ENCODE assay signal across 18 cellular contexts in the genomic region with DNA sequence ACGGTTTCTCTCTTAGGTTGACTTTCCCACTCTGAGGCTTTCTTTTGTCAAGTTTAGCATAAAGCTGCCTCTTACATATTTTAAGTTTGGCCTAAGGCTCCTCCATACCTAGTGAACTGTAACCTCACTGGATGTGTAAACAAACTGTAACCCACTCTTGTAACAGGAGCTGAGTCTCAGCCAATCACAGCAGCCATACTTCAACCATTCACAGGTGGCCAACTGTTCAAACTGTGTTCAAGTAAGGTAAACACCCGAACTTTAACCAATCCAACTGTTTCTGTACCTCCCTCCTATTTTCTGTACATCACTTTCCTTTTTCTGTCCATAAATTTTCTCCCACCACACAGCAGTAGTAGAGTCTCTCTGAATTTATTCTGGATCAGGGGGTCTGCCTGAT.
"Had no signal": no experiment of that assay in that cellular context is flagged by ENCODE, and none has a peak within 500 bp of the region (broad histone marks: within the 10 kb centered on the region; RNA-seq: fewer than 3 reads in every experiment).

No MANE protein-coding gene starts in this region.

- H3K27ac Mint-ChIP-seq: endodermal cell; naive thymus-derived CD4-positive, alpha-beta T cell had no signal

- H3K9me3 ChIP-seq: neutrophil, right atrium auricular region had no signal

- H3K4me3 Mint-ChIP-seq: endodermal cell; naive thymus-derived CD4-positive, alpha-beta T cell had no signal

- H3K27ac ChIP-seq: coronary artery, foreskin keratinocyte, neutrophil, right atrium auricular region had no signal

- H3K27me3 ChIP-seq: foreskin keratinocyte, right atrium auricular region had no signal

- H3K4me1 Mint-ChIP-seq: endodermal cell; naive thymus-derived CD4-positive, alpha-beta T cell had no signal

- H3K4me2 ChIP-seq: smooth muscle cell had no signal

- H3K4me1 ChIP-seq: foreskin keratinocyte, right atrium auricular region had no signal

- DNase-seq: effector CD4-positive, alpha-beta T cell; endodermal cell; erythroblast; foreskin keratinocyte; kidney; left cardiac atrium; left ventricle myocardium superior; mesendoderm; naive thymus-derived CD4-positive, alpha-beta T cell; posterior cingulate gyrus; stimulated activated CD4-positive, alpha-beta T cell treated with anti-CD3 and anti-CD28 coated beads, Interleukin-2, amount 100 ng/mL, for 48 hours; stimulated activated naive CD4-positive, alpha-beta T cell treated with Interleukin-2 at 50 U/mL for 16 hours; trophoblast cell had no signal

- H3K4me3 ChIP-seq: coronary artery, lung, right atrium auricular region, smooth muscle cell had no signal

- ATAC-seq: foreskin keratinocyte; left cardiac atrium; left ventricle myocardium superior; naive thymus-derived CD4-positive, alpha-beta T cell had no signal

- H3K36me3 ChIP-seq: neutrophil, right atrium auricular region had no signal
